In genomic region chr1:163168053-163168452, GRCh38 we compare ENCODE assay signal across 10 cellular contexts. TPM values are rescaled to one million over a fixed set of nuclear protein-coding genes. Genes with fewer than 3 reads are reported as not detected.
DNase-seq lines count a peak whose midpoint lies in the region; ATAC-seq and TF ChIP-seq lines count a peak whose summit lies in the region.
"Had no signal": no experiment of that assay in that cellular context is flagged by ENCODE, and none has a peak within 500 bp of the region (broad histone marks: within the 10 kb centered on the region; RNA-seq: fewer than 3 reads in every experiment).

No MANE protein-coding gene starts in this region.

- H3K9me3 ChIP-seq in PC-9 (ENCODE audit: insufficient read depth, low read depth): no peaks in the 10 kb centered on the region

- peaks cover 5% of the 10 kb centered on the region for H3K36me3 Mint-ChIP-seq in osteocyte (ENCODE audit: unreplicated experiment)
- H3K36me3 Mint-ChIP-seq in activated naive CD8-positive, alpha-beta T cell treated with anti-CD3 and anti-CD28 coated beads for 36 hours: peaks cover 2% of the 10 kb centered on the region
- no peaks in the 10 kb centered on the region for H3K36me3 Mint-ChIP-seq in activated CD4-positive, alpha-beta T cell treated with anti-CD3 and anti-CD28 coated beads, Interleukin-2, amount 10 ng/mL, durations not matched to agents 24 days and 14 days (ENCODE audit: low read depth)

- TF ChIP-seq CTCF in PC-9 (conservative IDR thresholded peaks at IDR 0.05): no peak
- TF ChIP-seq CTCF in fibroblast of pulmonary artery (IDR thresholded peaks at IDR 0.05; ENCODE audit: low read length, missing control alignments): no peak
- TF ChIP-seq CTCF in osteocyte (IDR thresholded peaks at IDR 0.05): no peak

- no peaks in the 10 kb centered on the region for H3K9me2 ChIP-seq in PC-9 (ENCODE audit: insufficient read depth)

- H2AFZ ChIP-seq in PC-9: no peak overlapping the region

- intact Hi-C loops in PC-9 (cut with micrococcal nuclease; ENCODE audit: unreplicated experiment): loop anchor here (2.0 to 5.0 kb wide), 2 partner anchors 51 to 131 kb away; no protein-coding TSS in a partner anchor
- intact Hi-C loops in activated CD4-positive, alpha-beta T cell treated with anti-CD3 and anti-CD28 coated beads, Interleukin-2, amount 10 ng/mL, durations not matched to agents 24 days and 14 days (cut with micrococcal nuclease): no loop called here

- H3K4me3 ChIP-seq in PC-9 (no peak overlapping the region), fibroblast of pulmonary artery (replicated peaks; ENCODE audit: low read depth, low read length) (no peak overlapping the region)
- H3K4me3 ChIP-seq: cardiac muscle cell had no signal

- CTCF ChIA-PET in PC-9 (lab: Charles Lee): no interaction called here

- no peaks in the 10 kb centered on the region for H3K4me1 ChIP-seq in PC-9 (replicated peaks; ENCODE audit: insufficient read depth)

- H3F3A ChIP-seq in PC-9 (ENCODE audit: insufficient read depth, low read depth): no peaks in the 10 kb centered on the region

- no peak overlapping the region for H3K4me3 Mint-ChIP-seq in osteocyte (ENCODE audit: unreplicated experiment)
- no peak overlapping the region for H3K4me3 Mint-ChIP-seq in activated naive CD8-positive, alpha-beta T cell treated with anti-CD3 and anti-CD28 coated beads for 36 hours
- H3K4me3 Mint-ChIP-seq in activated CD4-positive, alpha-beta T cell treated with anti-CD3 and anti-CD28 coated beads, Interleukin-2, amount 10 ng/mL, durations not matched to agents 24 days and 14 days: no peak overlapping the region

- H3K27ac ChIP-seq in PC-9: no peak overlapping the region
- H3K27ac ChIP-seq: cardiac muscle cell, VCaP had no signal

- H3K27me3 Mint-ChIP-seq in osteocyte (ENCODE audit: unreplicated experiment): no peaks in the 10 kb centered on the region
- H3K27me3 Mint-ChIP-seq in activated naive CD8-positive, alpha-beta T cell treated with anti-CD3 and anti-CD28 coated beads for 36 hours: no peaks in the 10 kb centered on the region
- H3K27me3 Mint-ChIP-seq in activated CD4-positive, alpha-beta T cell treated with anti-CD3 and anti-CD28 coated beads, Interleukin-2, amount 10 ng/mL, durations not matched to agents 24 days and 14 days: peaks cover 3% of the 10 kb centered on the region

- peaks cover 92% of the 10 kb centered on the region for H3K4me1 Mint-ChIP-seq in osteocyte (ENCODE audit: unreplicated experiment)
- peaks cover 6% of the 10 kb centered on the region for H3K4me1 Mint-ChIP-seq in activated naive CD8-positive, alpha-beta T cell treated with anti-CD3 and anti-CD28 coated beads for 36 hours
- H3K4me1 Mint-ChIP-seq in activated CD4-positive, alpha-beta T cell treated with anti-CD3 and anti-CD28 coated beads, Interleukin-2, amount 10 ng/mL, durations not matched to agents 24 days and 14 days: no peaks in the 10 kb centered on the region

- no peak overlapping the region for H3K4me2 ChIP-seq in PC-9

- H3K27me3 ChIP-seq in PC-9 (ENCODE audit: insufficient read depth, low read depth): no peaks in the 10 kb centered on the region
- H3K27me3 ChIP-seq: cardiac muscle cell had no signal

- ATAC-seq in HG02870 (IDR thresholded peaks at IDR 0.05; ENCODE audit: unreplicated experiment): no peak
- ATAC-seq in HG02840 (IDR thresholded peaks at IDR 0.05; ENCODE audit: low FRiP score, unreplicated experiment): no peak

- no peaks in the 10 kb centered on the region for H3K36me3 ChIP-seq in PC-9 (ENCODE audit: low read depth)

- BruUV-seq in PC-9 (replicated peaks; lab: Mats Ljungman, UMichigan): no TSS peak

- H3K79me2 ChIP-seq in PC-9 (ENCODE audit: low read depth): no peaks in the 10 kb centered on the region

- peak; percentile 99 for DNase-seq in EL
- peak; percentile 28 to 47 for DNase-seq in PC-9
- peak; percentile 95 for DNase-seq in fibroblast of pulmonary artery (ENCODE audit: low read depth)
- DNase-seq in osteocyte (ENCODE audit: extremely low spot score, unreplicated experiment): no peak
- no peak for DNase-seq in activated naive CD8-positive, alpha-beta T cell treated with anti-CD3 and anti-CD28 coated beads for 36 hours
- DNase-seq in activated CD4-positive, alpha-beta T cell treated with anti-CD3 and anti-CD28 coated beads, Interleukin-2, amount 10 ng/mL, durations not matched to agents 24 days and 14 days: no peak

- H3K27ac Mint-ChIP-seq in osteocyte (ENCODE audit: unreplicated experiment): peak overlapping the region; percentile 89
- no peak overlapping the region for H3K27ac Mint-ChIP-seq in activated naive CD8-positive, alpha-beta T cell treated with anti-CD3 and anti-CD28 coated beads for 36 hours
- no peak overlapping the region for H3K27ac Mint-ChIP-seq in activated CD4-positive, alpha-beta T cell treated with anti-CD3 and anti-CD28 coated beads, Interleukin-2, amount 10 ng/mL, durations not matched to agents 24 days and 14 days

- no peaks in the 10 kb centered on the region for H3K9me3 Mint-ChIP-seq in osteocyte (ENCODE audit: unreplicated experiment)
- H3K9me3 Mint-ChIP-seq in activated naive CD8-positive, alpha-beta T cell treated with anti-CD3 and anti-CD28 coated beads for 36 hours: no peaks in the 10 kb centered on the region
- no peaks in the 10 kb centered on the region for H3K9me3 Mint-ChIP-seq in activated CD4-positive, alpha-beta T cell treated with anti-CD3 and anti-CD28 coated beads, Interleukin-2, amount 10 ng/mL, durations not matched to agents 24 days and 14 days

- no peaks in the 10 kb centered on the region for H4K20me1 ChIP-seq in PC-9 (ENCODE audit: insufficient read depth)

- POLR2A ChIA-PET in PC-9 (lab: Charles Lee; ENCODE audit: unreplicated experiment): interaction anchor here (0.6 kb wide), 1 partner anchor 1953 kb away, joined by 7 read pairs; no protein-coding TSS in a partner anchor

RNA-seq across cellular contexts. Expression of gene RGS5, which starts 34.7 kb away (rescaled TPM):
- total RNA-seq in PC-9 (2021) (3.6 and 6.6 TPM in 2 replicates), osteocyte (155 and 187 TPM in 2 replicates)
- total RNA-seq in activated naive CD8-positive, alpha-beta T cell treated with anti-CD3 and anti-CD28 coated beads for 36 hours: 1 to 10 TPM; 2.0 to 4.0 TPM
- total RNA-seq in activated CD4-positive, alpha-beta T cell treated with anti-CD3 and anti-CD28 coated beads, Interleukin-2, amount 10 ng/mL, durations not matched to agents 24 days and 14 days: 0.95 and 2.8 TPM in 2 replicates

Comparison
In these comparisons a context has a peak if more than half of its experiments do, and no peak if none do; other contexts are left out.
1. DNase-seq: peak in EL (single experiment), PC-9 (2 of 2) and fibroblast of pulmonary artery (single experiment); none in osteocyte (single experiment), activated naive CD8-positive, alpha-beta T cell treated with anti-CD3 and anti-CD28 coated beads for 36 hours (single experiment) and activated CD4-positive, alpha-beta T cell treated with anti-CD3 and anti-CD28 coated beads, Interleukin-2, amount 10 ng/mL, durations not matched to agents 24 days and 14 days (single experiment).
2. RNA of gene RGS5, which starts 34.7 kb away (total RNA-seq): 155 to 187 TPM in osteocyte; 2.0 to 4.0 TPM in activated naive CD8-positive, alpha-beta T cell treated with anti-CD3 and anti-CD28 coated beads for 36 hours, 3.6 to 6.6 TPM in PC-9 and 0.95 to 2.8 TPM in activated CD4-positive, alpha-beta T cell treated with anti-CD3 and anti-CD28 coated beads, Interleukin-2, amount 10 ng/mL, durations not matched to agents 24 days and 14 days; every median in the first group is over 10 times any median in the second.